8 cellular contexts compared by ENCODE assay signal in genomic region chr18:55585586-55586521, GRCh38. TPM values are rescaled to one million over a fixed set of nuclear protein-coding genes. Genes with fewer than 3 reads are reported as not detected.
DNase-seq lines count a peak whose midpoint lies in the region; ATAC-seq and TF ChIP-seq lines count a peak whose summit lies in the region.

No MANE protein-coding gene starts in this region.

- H3K4me3 Mint-ChIP-seq in CD14-positive monocyte (peak overlapping the region; percentile 88 to 95), nephron progenitor cell (peak overlapping the region; percentile 93)
- H3K4me3 Mint-ChIP-seq in dendritic cell treated with granulocyte-macrophage colony-stimulating factor and Interleukin-4, amounts not matched to agents 40 ng/mL and 50 ng/mL, for 4 days: peak overlapping the region; percentile 80

- DNase-seq in CD14-positive monocyte (ENCODE audit: low spot score): no peak
- peak; percentile 27 to 83 (median 71) for DNase-seq in NCI-H1417 (lab: John Stamatoyannopoulos, UW)
- peak; percentile 15 for DNase-seq in nephron progenitor cell
- DNase-seq in activated naive CD4-positive, alpha-beta T cell treated with anti-CD3 and anti-CD28 coated beads, Interleukin-2, amount 50 U/mL, for 72 hours (ENCODE audit: low spot score in 2 of 2): no peak
- no peak for DNase-seq in effector CD8-positive, alpha-beta T cell (lab: John Stamatoyannopoulos, UW)
- no peak for DNase-seq in activated effector memory CD4-positive, alpha-beta T cell treated with anti-CD3 and anti-CD28 coated beads, Interleukin-2, amount 50 U/mL, for 16 hours

- peaks cover 26% of the 10 kb centered on the region for H3K4me1 Mint-ChIP-seq in CD14-positive monocyte
- peaks cover 27% of the 10 kb centered on the region for H3K4me1 Mint-ChIP-seq in dendritic cell treated with granulocyte-macrophage colony-stimulating factor and Interleukin-4, amounts not matched to agents 40 ng/mL and 50 ng/mL, for 4 days (ENCODE audit: low read depth)
- H3K4me1 Mint-ChIP-seq in nephron progenitor cell: peaks cover 62% of the 10 kb centered on the region

- intact Hi-C loops in CD14-positive monocyte (cut with micrococcal nuclease): loop anchor here in 1 of 2 donors (5.0 to 10.0 kb wide), 2 partner anchors 669 to 1066 kb away; partner anchors contain the start of gene WDR7
- intact Hi-C loops in dendritic cell treated with granulocyte-macrophage colony-stimulating factor and Interleukin-4, amounts not matched to agents 40 ng/mL and 50 ng/mL, for 4 days (cut with micrococcal nuclease): loop anchor here (5.0 to 10.0 kb wide), 7 partner anchors 121 to 1049 kb away; partner anchors contain the start of gene TXNL1

- H3K27ac Mint-ChIP-seq in CD14-positive monocyte (no peak overlapping the region), nephron progenitor cell (peak overlapping the region; percentile 97)
- H3K27ac Mint-ChIP-seq in dendritic cell treated with granulocyte-macrophage colony-stimulating factor and Interleukin-4, amounts not matched to agents 40 ng/mL and 50 ng/mL, for 4 days: peak overlapping the region; percentile 86
- H3K27ac Mint-ChIP-seq in activated naive CD4-positive, alpha-beta T cell treated with anti-CD3 and anti-CD28 coated beads, Interleukin-2, amount 50 U/mL, for 72 hours: no peak overlapping the region

- H3K27me3 Mint-ChIP-seq in CD14-positive monocyte (ENCODE audit: low read depth in 3 of 3) (peaks cover 0 to 2% (median 0%) of the 10 kb centered on the region in 3 donors), nephron progenitor cell (ENCODE audit: low read depth, poor library complexity) (no peaks in the 10 kb centered on the region)
- H3K27me3 Mint-ChIP-seq in dendritic cell treated with granulocyte-macrophage colony-stimulating factor and Interleukin-4, amounts not matched to agents 40 ng/mL and 50 ng/mL, for 4 days: no peaks in the 10 kb centered on the region

- no peak for TF ChIP-seq CTCF in CD14-positive monocyte (IDR thresholded peaks at IDR 0.05)
- no peak for TF ChIP-seq CTCF in nephron progenitor cell (IDR thresholded peaks at IDR 0.05)

- H3K9me3 Mint-ChIP-seq in CD14-positive monocyte (peaks cover 0 to 2% (median 0%) of the 10 kb centered on the region in 7 donors), nephron progenitor cell (no peaks in the 10 kb centered on the region)
- H3K9me3 Mint-ChIP-seq in dendritic cell treated with granulocyte-macrophage colony-stimulating factor and Interleukin-4, amounts not matched to agents 40 ng/mL and 50 ng/mL, for 4 days: no peaks in the 10 kb centered on the region
- H3K9me3 Mint-ChIP-seq in activated naive CD4-positive, alpha-beta T cell treated with anti-CD3 and anti-CD28 coated beads, Interleukin-2, amount 50 U/mL, for 72 hours: peaks cover 0 to 4% of the 10 kb centered on the region in 2 donors

- H3K36me3 Mint-ChIP-seq in CD14-positive monocyte: no peaks in the 10 kb centered on the region
- peaks cover 15% of the 10 kb centered on the region for H3K36me3 Mint-ChIP-seq in dendritic cell treated with granulocyte-macrophage colony-stimulating factor and Interleukin-4, amounts not matched to agents 40 ng/mL and 50 ng/mL, for 4 days (ENCODE audit: low read depth)
- no peaks in the 10 kb centered on the region for H3K36me3 Mint-ChIP-seq in nephron progenitor cell (ENCODE audit: low read depth)
- H3K36me3 Mint-ChIP-seq in activated naive CD4-positive, alpha-beta T cell treated with anti-CD3 and anti-CD28 coated beads, Interleukin-2, amount 50 U/mL, for 72 hours: peaks cover 6 to 11% of the 10 kb centered on the region in 2 donors

- ATAC-seq in HG03095 (IDR thresholded peaks at IDR 0.05; ENCODE audit: unreplicated experiment): no peak
- no peak for ATAC-seq in activated naive CD4-positive, alpha-beta T cell treated with anti-CD3 and anti-CD28 coated beads, Interleukin-2, amount 50 U/mL, for 72 hours

RNA-seq across cellular contexts. Expression of gene TCF4, which starts 2.1 kb away (rescaled TPM):
- 10 to 100 TPM; 10.7 to 12.9 TPM for polyA plus RNA-seq in CD14-positive monocyte
- 1 to 10 TPM in 1 of 2 donors, under 1 TPM in 1; 0.46 to 1.6 TPM for total RNA-seq in activated naive CD4-positive, alpha-beta T cell treated with anti-CD3 and anti-CD28 coated beads, Interleukin-2, amount 50 U/mL, for 72 hours

Comparison
In these comparisons a context has a peak if more than half of its experiments do, and no peak if none do; other contexts are left out.
1. DNase-seq: peak in NCI-H1417 (3 of 3) and nephron progenitor cell (single experiment); none in CD14-positive monocyte (single experiment), activated naive CD4-positive, alpha-beta T cell treated with anti-CD3 and anti-CD28 coated beads, Interleukin-2, amount 50 U/mL, for 72 hours (0 of 2), effector CD8-positive, alpha-beta T cell (single experiment) and activated effector memory CD4-positive, alpha-beta T cell treated with anti-CD3 and anti-CD28 coated beads, Interleukin-2, amount 50 U/mL, for 16 hours (single experiment).
2. H3K27ac Mint-ChIP-seq: peak in dendritic cell treated with granulocyte-macrophage colony-stimulating factor and Interleukin-4, amounts not matched to agents 40 ng/mL and 50 ng/mL, for 4 days (single experiment) and nephron progenitor cell (single experiment); none in CD14-positive monocyte (0 of 7) and activated naive CD4-positive, alpha-beta T cell treated with anti-CD3 and anti-CD28 coated beads, Interleukin-2, amount 50 U/mL, for 72 hours (0 of 2).
3. Peak in every context shown above with its lines, with median percentiles within 50 percentile points of each other: H3K4me3 Mint-ChIP-seq.